In genomic region chr4:112953295-112953694, GRCh38 we compare ENCODE assay signal across 27 cellular contexts.
DNase-seq lines count a peak whose midpoint lies in the region; ATAC-seq and TF ChIP-seq lines count a peak whose summit lies in the region.
"Had no signal": no experiment of that assay in that cellular context is flagged by ENCODE, and none has a peak within 500 bp of the region (broad histone marks: within the 10 kb centered on the region; RNA-seq: fewer than 3 reads in every experiment).

No MANE protein-coding gene starts in this region.

- H3K4me1 Mint-ChIP-seq in T-helper 2 cell treated with Interferon-gamma antibody and Interleukin-4, amounts not matched to agents 5 μg/mL and 100 μg/mL, for 36 hours (ENCODE audit: low read depth) = no peaks in the 10 kb centered on the region
- H3K4me1 Mint-ChIP-seq: CD4-positive, alpha-beta memory T cell had no signal

- H3K27ac ChIP-seq in cingulate gyrus (ENCODE audit: low read depth, low read length) = peak overlapping the region; percentile 80
- H3K27ac ChIP-seq: A549, HL-60, PC-9, SJCRH30 had no signal

- ATAC-seq in GM18907 (IDR thresholded peaks at IDR 0.05; ENCODE audit: unreplicated experiment) = no peak
- ATAC-seq: A549, HCT116, Right ventricle myocardium inferior had no signal

- H3K27ac Mint-ChIP-seq in T-helper 2 cell treated with Interferon-gamma antibody and Interleukin-4, amounts not matched to agents 5 μg/mL and 100 μg/mL, for 36 hours = no peak overlapping the region
- H3K27ac Mint-ChIP-seq: CD4-positive, alpha-beta memory T cell; IgD-negative memory B cell had no signal

- H3K4me3 Mint-ChIP-seq in T-helper 2 cell treated with Interferon-gamma antibody and Interleukin-4, amounts not matched to agents 5 μg/mL and 100 μg/mL, for 36 hours = no peak overlapping the region
- H3K4me3 Mint-ChIP-seq: CD4-positive, alpha-beta memory T cell; IgD-negative memory B cell had no signal

- in situ Hi-C loops in GM13976 (cut with MboI; ENCODE audit: low sequenced_read_pairs, unreplicated experiment) = no loop called here

- peaks cover 3% of the 10 kb centered on the region for H3K27me3 Mint-ChIP-seq in T-helper 2 cell treated with Interferon-gamma antibody and Interleukin-4, amounts not matched to agents 5 μg/mL and 100 μg/mL, for 36 hours (ENCODE audit: low read depth)

- TF ChIP-seq CTCF in GM13976 (IDR thresholded peaks at IDR 0.05; ENCODE audit: borderline replicate concordance, control extremely low read depth, extremely low read depth, insufficient read depth, missing control alignments) = no peak

- H3K36me3 Mint-ChIP-seq in T-helper 2 cell treated with Interferon-gamma antibody and Interleukin-4, amounts not matched to agents 5 μg/mL and 100 μg/mL, for 36 hours (ENCODE audit: low read depth) = no peaks in the 10 kb centered on the region
- H3K36me3 Mint-ChIP-seq: CD4-positive, alpha-beta memory T cell; IgD-negative memory B cell had no signal

- no peaks in the 10 kb centered on the region for H3K9me3 Mint-ChIP-seq in T-helper 2 cell treated with Interferon-gamma antibody and Interleukin-4, amounts not matched to agents 5 μg/mL and 100 μg/mL, for 36 hours
- H3K9me3 Mint-ChIP-seq: CD4-positive, alpha-beta memory T cell; IgD-negative memory B cell had no signal

- peak; percentile 11 to 28 for DNase-seq in NCI-H1930 (lab: John Stamatoyannopoulos, UW)
- DNase-seq in NCI-H82 (lab: John Stamatoyannopoulos, UW) = peak; percentile 91
- peak; percentile 80 for DNase-seq in pons (ENCODE audit: low spot score)
- no peak for DNase-seq in NCI-H748 treated with DMSO at 0.1 percent for 48 hours (lab: John Stamatoyannopoulos, UW)
- DNase-seq in T-helper 2 cell treated with Interferon-gamma antibody and Interleukin-4, amounts not matched to agents 5 μg/mL and 100 μg/mL, for 36 hours (ENCODE audit: low spot score) = no peak
- DNase-seq in GM13976 (ENCODE audit: low spot score) = no peak
- DNase-seq: AML-193; C1 segment of cervical spinal cord; CD4-positive, alpha-beta memory T cell; COR-L47; DMS53; NCI-H1048; NCI-H1417 treated with DMSO at 0.1 percent for 48 hours; NCI-H1694 treated with DMSO at 0.1 percent for 48 hours; NCI-H2107; NCI-H345; NCI-H510A treated with DMSO at 0.1 percent for 48 hours; NCI-H774; PC-9; SJCRH30 had no signal

Comparison
In these comparisons a context has a peak if more than half of its experiments do, and no peak if none do; other contexts are left out.
1. DNase-seq: peak in NCI-H1930 (2 of 2), NCI-H82 (single experiment) and pons (single experiment); none in NCI-H748 treated with DMSO at 0.1 percent for 48 hours (single experiment), T-helper 2 cell treated with Interferon-gamma antibody and Interleukin-4, amounts not matched to agents 5 μg/mL and 100 μg/mL, for 36 hours (single experiment) and GM13976 (single experiment).